Comparison of ENCODE assay signal across 11 cellular contexts in genomic region chr16:81817789-81818304, GRCh38. TPM values are rescaled to one million over a fixed set of nuclear protein-coding genes. Genes with fewer than 3 reads are reported as not detected.
DNase-seq lines count a peak whose midpoint lies in the region; ATAC-seq, FAIRE-seq and TF ChIP-seq lines count a peak whose summit lies in the region.
"Had no signal": no experiment of that assay in that cellular context is flagged by ENCODE, and none has a peak within 500 bp of the region (broad histone marks: within the 10 kb centered on the region; RNA-seq: fewer than 3 reads in every experiment).

No MANE protein-coding gene starts in this region.

- no peaks in the 10 kb centered on the region for H3K27me3 ChIP-seq in CD8-positive, alpha-beta T cell (ENCODE audit: insufficient read depth, low read length)
- peaks cover 19 to 53% of the 10 kb centered on the region in 2 experiments for H3K27me3 ChIP-seq in K562 (ENCODE audit: control insufficient read depth in 2 of 2, insufficient read depth in 2 of 2, low read length in 2 of 2)
- H3K27me3 ChIP-seq in CD4-positive, alpha-beta T cell (ENCODE audit: control insufficient read depth, insufficient read depth, low read length): no peaks in the 10 kb centered on the region

- peaks cover 25% of the 10 kb centered on the region for H3K4me1 Mint-ChIP-seq in CD8-positive, alpha-beta T cell (ENCODE audit: low read depth)
- no peaks in the 10 kb centered on the region for H3K4me1 Mint-ChIP-seq in CD4-positive, alpha-beta T cell (ENCODE audit: low read depth)
- no peaks in the 10 kb centered on the region for H3K4me1 Mint-ChIP-seq in type B pancreatic cell (ENCODE audit: unreplicated experiment)

- H3K79me2 ChIP-seq in K562 (ENCODE audit: control insufficient read depth, insufficient read depth, low read length): no peaks in the 10 kb centered on the region

- under 1% methylated on average over 9 of the region's 9 CpGs for WGBS in K562 (ENCODE audit: insufficient coverage, low coverage, missing lambda C conversion rate)

- H3K27ac Mint-ChIP-seq in CD8-positive, alpha-beta T cell: peak overlapping the region; percentile 60
- no peak overlapping the region for H3K27ac Mint-ChIP-seq in CD4-positive, alpha-beta T cell
- no peak overlapping the region for H3K27ac Mint-ChIP-seq in type B pancreatic cell

- no peaks in the 10 kb centered on the region for H3K9me3 ChIP-seq in CD8-positive, alpha-beta T cell (ENCODE audit: low read length)
- no peaks in the 10 kb centered on the region for H3K9me3 ChIP-seq in K562 (replicated peaks; ENCODE audit: control insufficient read depth, insufficient read depth, low read depth, low read length)
- no peaks in the 10 kb centered on the region for H3K9me3 ChIP-seq in CD4-positive, alpha-beta T cell (ENCODE audit: control insufficient read depth, low read length)

- ATAC-seq in CD8-positive, alpha-beta T cell: peak; percentile 61
- ATAC-seq in HG03521 (IDR thresholded peaks at IDR 0.05; ENCODE audit: unreplicated experiment) (peak; percentile 33), K562 (peak; percentile 53), GM21390 (IDR thresholded peaks at IDR 0.05; ENCODE audit: unreplicated experiment) (no peak)
- ATAC-seq in CD4-positive, alpha-beta T cell (ENCODE audit: poor library complexity): no peak

- FAIRE-seq in GM19239 (lab: Jason Lieb, UNC) (peak; percentile 94), K562 (lab: Jason Lieb, UNC) (no peak)

- no peak for TF ChIP-seq EP300 in K562 (IDR thresholded peaks at IDR 0.05; ENCODE audit: low read length)

- peak overlapping the region; percentile 16; the same call in 1 of the 2 replicates for H3K4me2 ChIP-seq in K562 (ENCODE audit: insufficient read depth, low read length)

- H3K4me1 ChIP-seq in CD8-positive, alpha-beta T cell (ENCODE audit: insufficient read depth, low read length): peaks cover 7% of the 10 kb centered on the region
- no peaks in the 10 kb centered on the region; a peak in 2 of 5 replicates for H3K4me1 ChIP-seq in K562 (replicated peaks in 1 of 2; ENCODE audit: control insufficient read depth in 2 of 2, insufficient read depth in 2 of 2, low read length in 2 of 2)

- H3K9me1 ChIP-seq in K562 (ENCODE audit: control insufficient read depth, insufficient read depth, low read length): no peaks in the 10 kb centered on the region

- peaks cover 3% of the 10 kb centered on the region for H3K9me3 Mint-ChIP-seq in CD8-positive, alpha-beta T cell
- H3K9me3 Mint-ChIP-seq in CD4-positive, alpha-beta T cell: no peaks in the 10 kb centered on the region
- H3K9me3 Mint-ChIP-seq in type B pancreatic cell: no peaks in the 10 kb centered on the region

- no peak overlapping the region for H3K4me3 ChIP-seq in CD8-positive, alpha-beta T cell (ENCODE audit: low read depth, low read length)
- no peak overlapping the region for H3K4me3 ChIP-seq in K562

- H4K20me1 ChIP-seq in K562 (replicated peaks; ENCODE audit: control insufficient read depth, insufficient read depth, low read length): peaks cover 4% of the 10 kb centered on the region; the same call in 1 of the 2 replicates

- no peaks in the 10 kb centered on the region for H3K36me3 ChIP-seq in CD8-positive, alpha-beta T cell (ENCODE audit: insufficient read depth, low read length)
- H3K36me3 ChIP-seq in K562 (ENCODE audit: control insufficient read depth, insufficient read depth, low read length): no peaks in the 10 kb centered on the region

- no peak overlapping the region; a peak in 1 of 4 replicates for H3K9ac ChIP-seq in K562 (ENCODE audit: insufficient read depth in 1 of 2, low read depth in 2 of 2, low read length in 2 of 2)

- H2AFZ ChIP-seq in K562 (ENCODE audit: low read depth, low read length): no peak overlapping the region

- TF ChIP-seq CTCF in CD8-positive, alpha-beta T cell (IDR thresholded peaks at IDR 0.05): no peak
- TF ChIP-seq CTCF in K562 (IDR thresholded peaks at IDR 0.05 in 2 of 3, conservative IDR thresholded peaks at IDR 0.05 in 1 of 3; ENCODE audit: insufficient read depth in 2 of 3, low read depth in 1 of 3, low read length in 3 of 3) (no peak), type B pancreatic cell (conservative IDR thresholded peaks at IDR 0.05) (no peak)
- no peak for TF ChIP-seq CTCF in CD4-positive, alpha-beta T cell (IDR thresholded peaks at IDR 0.05)

- intact Hi-C loops in CD8-positive, alpha-beta T cell (cut with DNase I, micrococcal nuclease): no loop called here
- intact Hi-C loops in K562 (cut with micrococcal nuclease): no loop called here
- intact Hi-C loops in CD4-positive, alpha-beta T cell (cut with DNase I, micrococcal nuclease): no loop called here

- CTCF ChIA-PET in CD8-positive, alpha-beta T cell (lab: Charles Lee): interaction anchor here (1.1 kb wide), 1 partner anchor 74 kb away, joined by 3 read pairs; no protein-coding TSS in a partner anchor
- CTCF ChIA-PET in K562 (lab: Yijun Ruan, JAX; ENCODE audit: low intra/inter-chr PET ratio): no interaction called here
- CTCF ChIA-PET in CD4-positive, alpha-beta T cell (lab: Charles Lee): no interaction called here

- POLR2A ChIA-PET in CD8-positive, alpha-beta T cell (lab: Charles Lee): interaction anchor here (1.3 to 1.4 kb wide), 2 partner anchors 24 to 77 kb away, joined by 3 read pairs; no protein-coding TSS in a partner anchor
- POLR2A ChIA-PET in K562 (lab: Yijun Ruan, JAX): interaction anchor here (1.0 to 1.8 kb wide), 4 partner anchors 9 to 366 kb away, joined by 3 to 10 read pairs (median 3); no protein-coding TSS in a partner anchor
- POLR2A ChIA-PET in CD4-positive, alpha-beta T cell (lab: Charles Lee): no interaction called here

- peak overlapping the region; percentile 23 for H3K4me3 Mint-ChIP-seq in CD8-positive, alpha-beta T cell
- H3K4me3 Mint-ChIP-seq in CD4-positive, alpha-beta T cell: no peak overlapping the region
- H3K4me3 Mint-ChIP-seq in type B pancreatic cell: no peak overlapping the region

- no peaks in the 10 kb centered on the region for H3K36me3 Mint-ChIP-seq in CD8-positive, alpha-beta T cell
- H3K36me3 Mint-ChIP-seq in CD4-positive, alpha-beta T cell (ENCODE audit: low read depth): no peaks in the 10 kb centered on the region
- no peaks in the 10 kb centered on the region for H3K36me3 Mint-ChIP-seq in type B pancreatic cell

- no peaks in the 10 kb centered on the region for H3K27me3 Mint-ChIP-seq in CD8-positive, alpha-beta T cell (ENCODE audit: low read depth)
- peaks cover 6% of the 10 kb centered on the region for H3K27me3 Mint-ChIP-seq in CD4-positive, alpha-beta T cell
- H3K27me3 Mint-ChIP-seq in type B pancreatic cell: peaks cover 6% of the 10 kb centered on the region

- BruUV-seq in K562 (replicated peaks; lab: Mats Ljungman, UMichigan): no TSS peak

- in situ Hi-C loops in K562 (cut with MboI): no loop called here

- H3K27ac ChIP-seq in CD8-positive, alpha-beta T cell (ENCODE audit: low read depth, low read length): peak overlapping the region; percentile 60
- H3K27ac ChIP-seq in K562 (ENCODE audit: extremely low read depth, low read depth, low read length): no peak overlapping the region
- H3K27ac ChIP-seq in CD4-positive, alpha-beta T cell (ENCODE audit: low read depth, low read length): no peak overlapping the region

- DNase-seq in CD8-positive, alpha-beta T cell: peak in 3 of 7 experiments; percentile 29 to 52 (median 39)
- DNase-seq in GM19239 (ENCODE audit: insufficient read length, low spot score) (no peak), K562 (ENCODE audit: extremely low read depth in 1 of 4, low spot score in 3 of 4) (no peak), type B pancreatic cell (ENCODE audit: extremely low spot score, unreplicated experiment) (no peak), NCI-H2029 treated with DMSO at 0.1 percent for 48 hours (lab: John Stamatoyannopoulos, UW) (no peak)
- no peak for DNase-seq in CD4-positive, alpha-beta T cell
- DNase-seq: activated naive CD4-positive, alpha-beta T cell treated with Interleukin-2 at 50 U/mL for 16 hours; DND-41; RPMI8226 had no signal

- no peak for TF ChIP-seq POLR2A in K562 (conservative IDR thresholded peaks at IDR 0.05)

- TF ChIP-seq RAD21 in K562 (CRISPR knock-in tag; conservative IDR thresholded peaks at IDR 0.05 in 1 of 2, IDR thresholded peaks at IDR 0.05 in 1 of 2): no peak

TF ChIP-seq in K562, 482 proteins besides CTCF, POLR2A, EP300 and RAD21 (continues in another document):
- peak in 1 of 2 experiments; percentile 11 for TF ChIP-seq E2F6 (IDR thresholded peaks at IDR 0.05; ENCODE audit: borderline replicate concordance in 1 of 2, extremely low read depth in 1 of 2, insufficient read depth in 1 of 2, insufficient read length in 1 of 2, low read depth in 1 of 2, low read length in 1 of 2, poor library complexity in 1 of 2, severe bottlenecking in 1 of 2)
- TF ChIP-seq RBM34 (IDR thresholded peaks at IDR 0.05; ENCODE audit: borderline replicate concordance, insufficient read depth, low read length): no peak
- TF ChIP-seq L3MBTL2 (IDR thresholded peaks at IDR 0.05): peak; percentile 85

RNA-seq across cellular contexts. Expression of gene PLCG2, which starts 38.8 kb away (rescaled TPM):
- total RNA-seq in CD8-positive, alpha-beta T cell: 10 to 100 TPM in 1 of 2 experiments, 1 to 10 TPM in 1; 7.6 to 10.2 TPM
- 18.9 and 24.9 TPM in 2 replicates for total RNA-seq in K562 (2011; cell fraction: chromatin; rRNA removed; ENCODE audit: low replicate concordance)
- 10.9 and 11.8 TPM in 2 replicates for total RNA-seq in K562 (2011; cell fraction: nucleolus; rRNA removed)
- 12.5 and 14.6 TPM in 2 replicates for total RNA-seq in K562 (2011; cell fraction: nucleoplasm; rRNA removed)
- 1.7 and 4.0 TPM in 2 replicates for total RNA-seq in K562 (2014; rRNA removed)
- total RNA-seq in K562 (2014; rRNA removed; fragmentation: Illumina TruSeq; extraction: Trizol): 2.7 and 3.3 TPM in 2 replicates
- 3.9 and 4.0 TPM in 2 replicates for total RNA-seq in K562 (2015; rRNA removed; fragmentation: Illumina TruSeq; extraction: Trizol)
- 7.1 and 8.6 TPM in 2 replicates for total RNA-seq in K562 (2021)
- 4.2 and 7.9 TPM in 2 replicates for polyA plus RNA-seq in K562 (2011; rRNA removed)
- polyA plus RNA-seq in K562 (2011; cell fraction: cytosol; rRNA removed): 3.7 and 4.9 TPM in 2 replicates
- 15.0 and 22.1 TPM in 2 replicates for polyA plus RNA-seq in K562 (2011; cell fraction: nucleus; rRNA removed)
- polyA plus RNA-seq in K562 (2012): 3.7 and 12.8 TPM in 2 replicates
- 2.6 and 3.1 TPM in 2 replicates for polyA plus RNA-seq in K562 (2014; fragmentation: Illumina TruSeq; extraction: Trizol)
- 1 to 10 TPM in 1 of 2 experiments, under 1 TPM in 1; 0.94 to 1.0 TPM for polyA plus RNA-seq in K562 (2014; fragmentation: Nextera tagmentation; extraction: Ambion mirVana)
- 1.9 TPM in 2 replicates for polyA plus RNA-seq in K562 (2014; rRNA removed)
- 9.3 and 12.6 TPM in 2 replicates for polyA minus RNA-seq in K562 (2011; rRNA and poly(A)+ RNA removed)
- 8.3 and 9.6 TPM in 2 replicates for polyA minus RNA-seq in K562 (2011; cell fraction: cytosol; rRNA and poly(A)+ RNA removed)
- polyA minus RNA-seq in K562 (2011; cell fraction: nucleus; rRNA and poly(A)+ RNA removed): 11.0 and 21.5 TPM in 2 replicates
- total RNA-seq in CD4-positive, alpha-beta T cell: 1 to 10 TPM in 1 of 2 experiments, under 1 TPM in 1; 0.92 to 1.5 TPM
- 12.4 and 31.1 TPM in 2 replicates for total RNA-seq in type B pancreatic cell (ENCODE audit: low replicate concordance)

Comparison
In these comparisons a context has a peak if more than half of its experiments do, and no peak if none do; other contexts are left out.
1. ATAC-seq: peak in CD8-positive, alpha-beta T cell (single experiment), HG03521 (single experiment) and K562 (single experiment); none in CD4-positive, alpha-beta T cell (single experiment) and GM21390 (single experiment).